ENCODE assay signal across 20 cellular contexts in the genomic region with DNA sequence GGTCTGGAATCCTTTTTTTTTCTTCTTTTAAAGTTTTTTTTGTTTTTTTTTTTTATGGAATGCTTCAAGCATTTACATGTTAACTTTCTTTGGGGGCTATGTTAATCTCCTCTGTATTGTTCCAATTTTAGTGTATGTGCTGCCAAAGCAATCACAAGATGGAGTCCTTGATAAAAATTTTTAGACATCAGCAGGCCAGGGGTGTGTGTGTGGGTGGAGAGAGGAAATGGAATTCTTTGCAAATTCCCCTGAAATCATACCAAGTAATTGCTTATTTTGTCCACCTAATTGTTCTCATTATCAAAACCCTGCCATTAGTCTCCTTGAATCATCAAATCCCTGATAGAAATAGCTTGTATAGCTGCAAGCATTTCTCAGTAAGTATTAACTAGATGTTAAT. TPM values are rescaled to one million over a fixed set of nuclear protein-coding genes. Genes with fewer than 3 reads are reported as not detected.
DNase-seq lines count a peak whose midpoint lies in the region; ATAC-seq and TF ChIP-seq lines count a peak whose summit lies in the region.
"Had no signal": no experiment of that assay in that cellular context is flagged by ENCODE, and none has a peak within 500 bp of the region (broad histone marks: within the 10 kb centered on the region; RNA-seq: fewer than 3 reads in every experiment).

No MANE protein-coding gene starts in this region.

- H3K4me1 ChIP-seq in tibial nerve = no peaks in the 10 kb centered on the region

- no peaks in the 10 kb centered on the region for H3K27me3 ChIP-seq in tibial nerve
- H3K27me3 ChIP-seq: BLaER1 treated with 17β-estradiol and CSF1 and Interleukin-3, amounts not matched to agents 10 nM and 100 nM had no signal

- H3K36me3 Mint-ChIP-seq in nephron (ENCODE audit: low read depth) (no peaks in the 10 kb centered on the region), T-cell (no peaks in the 10 kb centered on the region)
- H3K36me3 Mint-ChIP-seq: CD4-positive, alpha-beta memory T cell; CD4-positive, CD25-positive, alpha-beta regulatory T cell; CD8-positive, alpha-beta memory T cell had no signal

- TF ChIP-seq POLR2A in tibial nerve (IDR thresholded peaks at IDR 0.05) (no peak), lower leg skin (IDR thresholded peaks at IDR 0.05) (no peak)

- H3K27ac ChIP-seq in tibial nerve = no peak overlapping the region
- H3K27ac ChIP-seq: BLaER1 treated with 17β-estradiol and CSF1 and Interleukin-3, amounts not matched to agents 10 nM and 100 nM; C4-2B had no signal

- ATAC-seq in T-cell (replicated peaks in 1 of 4) = no peak

- H3K27ac Mint-ChIP-seq in nephron = peak overlapping the region; percentile 14 to 79 (median 20)
- H3K27ac Mint-ChIP-seq in T-cell = no peak overlapping the region
- H3K27ac Mint-ChIP-seq: B cell; CD4-positive, CD25-positive, alpha-beta regulatory T cell; CD8-positive, alpha-beta memory T cell had no signal

- POLR2A ChIA-PET in T-cell (lab: Charles Lee) = interaction anchor here in 1 of 2 donors (0.7 kb wide), 1 partner anchor 84 kb away, joined by 3 read pairs; no protein-coding TSS in a partner anchor

- no peak overlapping the region for H3K4me3 Mint-ChIP-seq in nephron
- no peak overlapping the region for H3K4me3 Mint-ChIP-seq in T-cell
- H3K4me3 Mint-ChIP-seq: B cell; CD4-positive, alpha-beta memory T cell; CD4-positive, CD25-positive, alpha-beta regulatory T cell; CD8-positive, alpha-beta memory T cell had no signal

- H3K4me1 Mint-ChIP-seq in nephron (peaks cover 5% of the 10 kb centered on the region), T-cell (no peaks in the 10 kb centered on the region)
- H3K4me1 Mint-ChIP-seq: B cell; CD4-positive, alpha-beta memory T cell; CD4-positive, CD25-positive, alpha-beta regulatory T cell; CD8-positive, alpha-beta memory T cell had no signal

- CTCF ChIA-PET in T-cell (lab: Charles Lee) = no interaction called here

- no peak for TF ChIP-seq EP300 in tibial nerve (IDR thresholded peaks at IDR 0.05)

- no peaks in the 10 kb centered on the region for H3K9me3 ChIP-seq in tibial nerve
- H3K9me3 ChIP-seq: BLaER1 treated with 17β-estradiol and CSF1 and Interleukin-3, amounts not matched to agents 10 nM and 100 nM had no signal

- H3K27me3 Mint-ChIP-seq in nephron (ENCODE audit: low read depth) = peaks cover 4% of the 10 kb centered on the region
- peaks cover 34 to 41% of the 10 kb centered on the region in 2 donors for H3K27me3 Mint-ChIP-seq in T-cell

- DNase-seq in CD1c-positive myeloid dendritic cell (ENCODE audit: extremely low spot score) = peak; percentile 25
- DNase-seq in fibroblast of the aortic adventitia (ENCODE audit: low read depth) = peak; percentile 2
- no peak for DNase-seq in tibial nerve (ENCODE audit: low spot score in 2 of 2)
- DNase-seq in lower leg skin (ENCODE audit: low spot score in 2 of 2) = no peak
- DNase-seq in T-cell = no peak
- DNase-seq: 8988T; AML-193; CD4-positive, alpha-beta memory T cell; CD4-positive, CD25-positive, alpha-beta regulatory T cell; CD8-positive, alpha-beta memory T cell; COR-L47; DMS 273 treated with DMSO at 0.1 percent for 48 hours; DMS153; DMS53; DMS79 treated with DMSO at 0.1 percent for 48 hours; GF-D8 had no signal

- intact Hi-C loops in lower leg skin (cut with DNase I; ENCODE audit: low total_unique reads) = no loop called here

- TF ChIP-seq CTCF in fibroblast of the aortic adventitia (IDR thresholded peaks at IDR 0.05; ENCODE audit: insufficient read depth, low read length) = no peak
- no peak for TF ChIP-seq CTCF in nephron (IDR thresholded peaks at IDR 0.05; ENCODE audit: unreplicated experiment in 3 of 3)
- no peak for TF ChIP-seq CTCF in tibial nerve (IDR thresholded peaks at IDR 0.05)
- no peak for TF ChIP-seq CTCF in lower leg skin (IDR thresholded peaks at IDR 0.05)

- H3K9me3 Mint-ChIP-seq in nephron (no peaks in the 10 kb centered on the region), T-cell (no peaks in the 10 kb centered on the region)
- H3K9me3 Mint-ChIP-seq: CD4-positive, alpha-beta memory T cell; CD4-positive, CD25-positive, alpha-beta regulatory T cell; CD8-positive, alpha-beta memory T cell had no signal

- H3K36me3 ChIP-seq in tibial nerve = no peaks in the 10 kb centered on the region
- H3K36me3 ChIP-seq: BLaER1 treated with 17β-estradiol and CSF1 and Interleukin-3, amounts not matched to agents 10 nM and 100 nM had no signal

- H3K4me3 ChIP-seq in fibroblast of the aortic adventitia (ENCODE audit: low read depth, low read length) = no peak overlapping the region
- no peak overlapping the region for H3K4me3 ChIP-seq in tibial nerve
- H3K4me3 ChIP-seq in lower leg skin (ENCODE audit: low read depth, poor library complexity, severe bottlenecking) = no peak overlapping the region
- H3K4me3 ChIP-seq: BLaER1 treated with 17β-estradiol and CSF1 and Interleukin-3, amounts not matched to agents 10 nM and 100 nM had no signal

RNA-seq across cellular contexts. Expression of gene RNF212B, which starts 21.7 kb away (rescaled TPM):
- not detected in 2 replicates for total RNA-seq in fibroblast of the aortic adventitia (ENCODE audit: low replicate concordance)
- not detected for total RNA-seq in tibial nerve
- total RNA-seq in lower leg skin = under 1 TPM in 1 of 4 donors, not detected in 3; 0.59 TPM
- 1 to 10 TPM in 1 of 5 donors, not detected in 4; 1.1 TPM for total RNA-seq in T-cell
- total RNA-seq: B cell; CD4-positive, alpha-beta memory T cell; CD4-positive, CD25-positive, alpha-beta regulatory T cell; CD8-positive, alpha-beta memory T cell had no signal

RNA-seq across cellular contexts. Expression of gene HOMEZ, which starts 26.5 kb away (rescaled TPM):
- total RNA-seq in fibroblast of the aortic adventitia (ENCODE audit: low replicate concordance) = 7.0 and 7.5 TPM in 2 replicates
- 10 to 100 TPM in 2 of 4 donors, 1 to 10 TPM in 2; 7.5 to 35.2 (median 10.2) TPM for total RNA-seq in tibial nerve
- 1 to 10 TPM; 5.3 to 9.7 (median 8.5) TPM for total RNA-seq in lower leg skin
- total RNA-seq in T-cell = 10 to 100 TPM in 3 of 5 donors, 1 to 10 TPM in 2; 6.2 to 17.5 (median 15.1) TPM

RNA-seq across cellular contexts. Expression of gene PPP1R3E, which starts 43.2 kb away (rescaled TPM):
- total RNA-seq in fibroblast of the aortic adventitia (ENCODE audit: low replicate concordance) (6.6 and 10.9 TPM in 2 replicates), tibial nerve (10 to 100 TPM; 15.0 to 29.1 (median 19.2) TPM), lower leg skin (10 to 100 TPM in 1 of 4 donors, 1 to 10 TPM in 3; 7.9 to 14.4 (median 8.6) TPM), T-cell (10 to 100 TPM; 40.8 to 72.6 (median 68.2) TPM)

RNA-seq across cellular contexts. Expression of gene BCL2L2, which starts 47.2 kb away (rescaled TPM):
- total RNA-seq in fibroblast of the aortic adventitia (ENCODE audit: low replicate concordance) = 18.5 and 19.9 TPM in 2 replicates
- total RNA-seq in tibial nerve = 10 to 100 TPM; 49.8 to 87.3 (median 56.5) TPM
- total RNA-seq in lower leg skin = 10 to 100 TPM; 41.5 to 72.2 (median 68.3) TPM
- total RNA-seq in T-cell = 1 to 10 TPM; 1.9 to 4.6 (median 2.2) TPM

Comparison
In these comparisons a context has a peak if more than half of its experiments do, and no peak if none do; other contexts are left out.
1. DNase-seq: peak in CD1c-positive myeloid dendritic cell (single experiment) and fibroblast of the aortic adventitia (single experiment); none in tibial nerve (0 of 2), lower leg skin (0 of 2) and T-cell (0 of 34).
2. H3K27ac Mint-ChIP-seq: peak in nephron (3 of 3); none in T-cell (0 of 2).